ENCODE assay signal across 18 cellular contexts in the genomic region with DNA sequence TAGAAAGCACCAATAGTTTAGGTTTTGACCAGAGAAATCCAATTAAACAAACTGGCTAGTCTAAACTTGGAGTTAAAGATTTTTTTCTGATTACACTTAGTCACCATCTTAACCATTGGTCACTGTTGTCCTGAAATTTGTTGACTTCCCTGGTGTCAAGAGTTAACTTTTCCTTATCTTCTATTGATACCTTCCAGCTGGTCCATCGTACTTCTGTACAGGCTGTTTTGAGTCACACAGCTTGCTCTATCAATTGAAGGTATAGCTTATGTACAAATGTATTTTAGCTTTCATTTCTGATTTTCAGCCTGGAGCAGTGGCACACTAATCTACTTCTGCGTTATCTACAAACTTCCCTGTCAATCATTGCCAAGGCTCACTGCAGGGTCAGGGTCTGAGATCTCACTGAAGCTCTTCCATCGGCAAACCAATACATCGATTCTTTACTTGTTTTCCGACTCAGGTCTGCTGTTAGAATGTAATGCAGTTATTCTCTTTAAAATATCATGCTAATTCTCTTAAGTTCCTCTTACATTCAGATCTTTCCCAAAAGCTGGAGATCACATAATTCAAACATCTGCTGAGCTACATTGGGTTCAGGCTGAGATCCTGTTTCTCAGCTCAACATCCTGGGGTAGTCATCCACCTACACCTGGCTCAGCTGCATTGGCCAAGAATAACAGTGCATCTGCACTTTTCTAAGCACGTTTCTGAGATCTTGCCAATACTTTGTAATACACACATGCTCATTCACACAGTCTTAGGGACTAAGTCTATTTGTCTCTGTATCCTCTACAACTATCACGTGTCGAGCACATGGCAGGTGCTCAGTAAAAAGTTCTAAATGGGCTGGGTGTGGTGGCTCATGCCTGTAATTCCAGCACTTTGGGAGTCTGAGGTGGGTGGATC. TPM values are rescaled to one million over a fixed set of nuclear protein-coding genes. Genes with fewer than 3 reads are reported as not detected.
DNase-seq lines count a peak whose midpoint lies in the region; ATAC-seq and TF ChIP-seq lines count a peak whose summit lies in the region.
"Had no signal": no experiment of that assay in that cellular context is flagged by ENCODE, and none has a peak within 500 bp of the region (broad histone marks: within the 10 kb centered on the region; RNA-seq: fewer than 3 reads in every experiment).

No MANE protein-coding gene starts in this region.

- peak overlapping the region; percentile 30 to 84 (median 75) for H3K27ac Mint-ChIP-seq in nephron
- H3K27ac Mint-ChIP-seq in activated naive CD4-positive, alpha-beta T cell treated with anti-CD3 and anti-CD28 coated beads for 36 hours: no peak overlapping the region
- H3K27ac Mint-ChIP-seq: IgD-negative memory B cell had no signal

- H3K4me3 ChIP-seq in HEK293 (ENCODE audit: low read depth, low read length) (no peak overlapping the region), PC-3 (ENCODE audit: low read length) (no peak overlapping the region), epithelial cell of esophagus (ENCODE audit: low read length) (no peak overlapping the region)

- no peak overlapping the region for H2AFZ ChIP-seq in PC-3 (ENCODE audit: low read length)

- DNase-seq in PC-3 (no peak), epithelial cell of esophagus (ENCODE audit: low read depth) (peak; percentile 24), kidney glomerular epithelial cell (lab: John Stamatoyannopoulos, UW) (no peak), sciatic nerve (ENCODE audit: low spot score) (no peak)
- DNase-seq in activated naive CD4-positive, alpha-beta T cell treated with anti-CD3 and anti-CD28 coated beads for 36 hours: no peak
- DNase-seq in activated CD4-positive, CD25-positive, alpha-beta regulatory T cell (lab: John Stamatoyannopoulos, UW): no peak
- DNase-seq: EL, H7, NCI-H1417, NCI-H187 treated with DMSO at 0.1 percent for 48 hours, NCI-H510A, NCI-H82, SHP77, SK-N-SH had no signal

- BruUV-seq in PC-3 (replicated peaks; lab: Mats Ljungman, UMichigan): TSS peak; percentile 11

- no peaks in the 10 kb centered on the region for H3K4me1 Mint-ChIP-seq in nephron
- peaks cover 6% of the 10 kb centered on the region for H3K4me1 Mint-ChIP-seq in activated naive CD4-positive, alpha-beta T cell treated with anti-CD3 and anti-CD28 coated beads for 36 hours (ENCODE audit: low read depth)
- H3K4me1 Mint-ChIP-seq: IgD-negative memory B cell had no signal

- H3K9me3 Mint-ChIP-seq in nephron: no peaks in the 10 kb centered on the region
- H3K9me3 Mint-ChIP-seq in activated naive CD4-positive, alpha-beta T cell treated with anti-CD3 and anti-CD28 coated beads for 36 hours: no peaks in the 10 kb centered on the region
- H3K9me3 Mint-ChIP-seq: IgD-negative memory B cell had no signal

- peaks cover 19% of the 10 kb centered on the region for H3K36me3 Mint-ChIP-seq in nephron (ENCODE audit: low read depth)
- H3K36me3 Mint-ChIP-seq in activated naive CD4-positive, alpha-beta T cell treated with anti-CD3 and anti-CD28 coated beads for 36 hours (ENCODE audit: low read depth): peaks cover 6% of the 10 kb centered on the region

- H3K9me2 ChIP-seq in PC-3 (replicated peaks; ENCODE audit: low read length): no peaks in the 10 kb centered on the region
- H3K9me2 ChIP-seq: SK-N-SH had no signal

- H3K36me3 ChIP-seq in HEK293 (ENCODE audit: control insufficient read depth in 2 of 2, insufficient read depth in 1 of 2, low read length in 2 of 2): peaks cover 0 to 31% of the 10 kb centered on the region in 2 experiments; a peak in 1 of 3 replicates
- peaks cover 10% of the 10 kb centered on the region for H3K36me3 ChIP-seq in PC-3 (ENCODE audit: low read depth, low read length)

- no peaks in the 10 kb centered on the region for H3F3A ChIP-seq in PC-3 (ENCODE audit: low read length, unreplicated experiment)

- H3K27me3 Mint-ChIP-seq in nephron (ENCODE audit: low read depth): no peaks in the 10 kb centered on the region
- H3K27me3 Mint-ChIP-seq in activated naive CD4-positive, alpha-beta T cell treated with anti-CD3 and anti-CD28 coated beads for 36 hours (ENCODE audit: low read depth): no peaks in the 10 kb centered on the region
- H3K27me3 Mint-ChIP-seq: IgD-negative memory B cell had no signal

- 0 out of 2 replicates have a peak, but pooled peaks cover 5% of the 10 kb centered on the region for H3K27me3 ChIP-seq in PC-3 (ENCODE audit: low read length)

- intact Hi-C loops in PC-3 (cut with micrococcal nuclease) (no loop called here), sciatic nerve (cut with DNase I) (no loop called here)
- intact Hi-C loops in activated naive CD4-positive, alpha-beta T cell treated with anti-CD3 and anti-CD28 coated beads for 36 hours (cut with micrococcal nuclease): no loop called here

- H3K4me3 Mint-ChIP-seq in nephron: no peak overlapping the region
- H3K4me3 Mint-ChIP-seq in activated naive CD4-positive, alpha-beta T cell treated with anti-CD3 and anti-CD28 coated beads for 36 hours: no peak overlapping the region
- H3K4me3 Mint-ChIP-seq: IgD-negative memory B cell had no signal

- no peak overlapping the region for H3K9ac ChIP-seq in PC-3 (ENCODE audit: low read length)
- H3K9ac ChIP-seq: SK-N-SH had no signal

- CTCF ChIA-PET in HEK293 (lab: Yijun Ruan, JAX) (interaction anchor here (1.1 kb wide), 1 partner anchor 192 kb away, joined by 6 read pairs; no protein-coding TSS in a partner anchor), PC-3 (lab: Charles Lee) (no interaction called here)
- CTCF ChIA-PET in activated naive CD4-positive, alpha-beta T cell treated with anti-CD3 and anti-CD28 coated beads for 36 hours (lab: Charles Lee): no interaction called here

- POLR2A ChIA-PET in HEK293 (lab: Yijun Ruan, JAX) (no interaction called here), PC-3 (lab: Charles Lee; ENCODE audit: unreplicated experiment) (no interaction called here)

- TF ChIP-seq CTCF in HEK293 (tag by site-specific recombination; IDR thresholded peaks at IDR 0.05) (no peak), PC-3 (conservative IDR thresholded peaks at IDR 0.05; ENCODE audit: low read depth, low read length) (no peak), epithelial cell of esophagus (IDR thresholded peaks at IDR 0.05; ENCODE audit: insufficient read depth, low read depth, low read length, missing control alignments) (no peak), nephron (IDR thresholded peaks at IDR 0.05; ENCODE audit: unreplicated experiment in 3 of 3) (no peak)

- ATAC-seq in PC-3 (no peak), sciatic nerve (no peak)

- no peaks in the 10 kb centered on the region for H3K79me2 ChIP-seq in PC-3 (ENCODE audit: low read length)

- no peaks in the 10 kb centered on the region for H4K20me1 ChIP-seq in PC-3 (ENCODE audit: low read length)

- H3K4me2 ChIP-seq in PC-3 (ENCODE audit: low read length): no peak overlapping the region
- H3K4me2 ChIP-seq: SK-N-SH had no signal

- H3K4me1 ChIP-seq in HEK293 (ENCODE audit: control insufficient read depth, insufficient read depth, low read length) (no peaks in the 10 kb centered on the region), PC-3 (ENCODE audit: insufficient read depth, low read length) (no peaks in the 10 kb centered on the region)

- H3K9me3 ChIP-seq in HEK293 (ENCODE audit: control insufficient read depth, insufficient read depth, low read depth, low read length): no peaks in the 10 kb centered on the region
- no peaks in the 10 kb centered on the region for H3K9me3 ChIP-seq in PC-3 (ENCODE audit: low read length)
- H3K9me3 ChIP-seq: SK-N-SH had no signal

- no peak overlapping the region for H3K27ac ChIP-seq in HEK293 (ENCODE audit: extremely low read depth, low read depth, low read length)
- no peak overlapping the region for H3K27ac ChIP-seq in PC-3 (ENCODE audit: low read length)
- H3K27ac ChIP-seq: C4-2B had no signal

TF ChIP-seq in HEK293, 187 proteins besides CTCF, POLR2A, EP300 and RAD21:
- TF ChIP-seq ZNF133 (tag by site-specific recombination; IDR thresholded peaks at IDR 0.05): peak; percentile 75; the same call in 1 of the 2 replicates
- no peak for TF ChIP-seq ZNF433 (tag by site-specific recombination; IDR thresholded peaks at IDR 0.05; ENCODE audit: low read depth)
- peak; percentile 74 for TF ChIP-seq ZBTB17 (tag by site-specific recombination; IDR thresholded peaks at IDR 0.05)
TF ChIP-seq in HEK293: peak in this region for 2.

RNA-seq across cellular contexts. Expression of gene MRPS33, which starts 11.3 kb away (rescaled TPM):
- 38.5 and 57.1 TPM in 2 replicates for total RNA-seq in PC-3 (2014; rRNA removed)
- 100 to 1,000 TPM; 116 to 120 TPM for total RNA-seq in activated naive CD4-positive, alpha-beta T cell treated with anti-CD3 and anti-CD28 coated beads for 36 hours
- total RNA-seq in sciatic nerve: 23.2 TPM
